Comparison of ENCODE assay signal across 29 cellular contexts in the genomic region with DNA sequence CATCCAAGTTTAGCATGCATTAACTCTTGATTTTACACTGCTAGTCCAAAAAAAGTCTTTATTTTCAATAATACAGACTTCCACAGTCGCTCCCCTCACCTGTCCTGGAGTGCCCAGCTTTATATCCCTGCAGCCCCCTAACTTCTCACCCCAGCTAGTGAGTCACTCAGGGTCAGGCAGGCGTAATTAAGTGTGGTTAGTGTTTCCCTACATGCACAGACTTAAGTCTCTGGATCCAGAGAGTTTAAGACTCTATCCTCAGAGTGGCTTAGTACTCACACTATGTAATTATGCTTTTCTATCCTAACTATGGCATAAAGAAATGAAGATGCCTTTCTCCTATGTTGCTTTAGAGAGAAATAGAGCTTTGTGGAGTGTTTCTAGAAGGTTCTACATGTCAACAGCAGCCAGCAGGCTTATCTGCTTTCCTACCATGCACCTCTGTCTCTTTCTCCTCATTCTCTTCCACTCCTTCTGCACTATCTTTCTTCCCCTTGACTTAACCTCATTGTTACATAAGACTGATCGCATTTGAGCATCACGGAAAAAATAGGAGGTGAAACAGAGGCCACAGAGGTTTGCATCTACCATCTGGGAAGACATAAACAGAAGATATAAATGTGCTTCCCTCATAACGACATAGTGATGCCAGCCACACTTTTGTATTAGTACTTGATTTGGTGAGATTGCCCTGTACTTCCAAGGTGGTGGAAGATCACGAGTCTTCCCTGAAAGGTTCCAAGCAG. TPM values are rescaled to one million over a fixed set of nuclear protein-coding genes. Genes with fewer than 3 reads are reported as not detected.
A peak's percentile ranks its signal among the peaks of the same experiment; 100 is the strongest.
DNase-seq lines count a peak whose midpoint lies in the region; ATAC-seq, FAIRE-seq and TF ChIP-seq lines count a peak whose summit lies in the region.
"Had no signal": no experiment of that assay in that cellular context is flagged by ENCODE, and none has a peak within 500 bp of the region (broad histone marks: within the 10 kb centered on the region; RNA-seq: fewer than 3 reads in every experiment).

No MANE protein-coding gene starts in this region.

- ATAC-seq in GM19351 (IDR thresholded peaks at IDR 0.05; ENCODE audit: unreplicated experiment) = no peak
- ATAC-seq: activated CD4-positive, CD25-positive, alpha-beta regulatory T cell treated with anti-CD3 and anti-CD28 coated beads, Interleukin-2, amount 50 U/mL, for 24 hours; heart right ventricle; sciatic nerve; T-cell had no signal

- no peak for TF ChIP-seq CTCF in mammary epithelial cell (conservative IDR thresholded peaks at IDR 0.05 in 1 of 2, IDR thresholded peaks at IDR 0.05 in 1 of 2; ENCODE audit: extremely low read depth in 1 of 2, insufficient read depth in 1 of 2, low read depth in 1 of 2, low read length in 2 of 2)
- no peak for TF ChIP-seq CTCF in MCF 10A (IDR thresholded peaks at IDR 0.05; ENCODE audit: unreplicated experiment)
- no peak for TF ChIP-seq CTCF in OCI-LY3 (IDR thresholded peaks at IDR 0.05; ENCODE audit: low read depth, low read length)
- no peak for TF ChIP-seq CTCF in H1 (IDR thresholded peaks at IDR 0.05; ENCODE audit: control extremely low read depth in 1 of 3, insufficient read depth in 1 of 3, low read depth in 1 of 3, low read length in 3 of 3)
- no peak for TF ChIP-seq CTCF in retinal pigment epithelial cell (conservative IDR thresholded peaks at IDR 0.05; ENCODE audit: low read depth, low read length)

- peak overlapping the region; percentile 26 for H4K91ac ChIP-seq in H1 (replicated peaks; ENCODE audit: insufficient read length, low read length)

- H2BK5ac ChIP-seq in H1 (ENCODE audit: low read depth, low read length) = no peak overlapping the region; the same call in 1 of the 2 replicates

- no peaks in the 10 kb centered on the region for H3K27me3 ChIP-seq in mammary epithelial cell (ENCODE audit: insufficient read depth, low read length)
- no peaks in the 10 kb centered on the region for H3K27me3 ChIP-seq in OCI-LY3 (ENCODE audit: low read depth, low read length)
- no peaks in the 10 kb centered on the region for H3K27me3 ChIP-seq in H1 (replicated peaks in 1 of 4; ENCODE audit: control insufficient read depth in 3 of 4, extremely low read depth in 1 of 4, insufficient read depth in 3 of 4, low read length in 3 of 4)
- H3K27me3 ChIP-seq: breast epithelium, MG63, transverse colon had no signal

- H3K9me3 ChIP-seq in mammary epithelial cell (replicated peaks; ENCODE audit: insufficient read depth, low read length) = no peaks in the 10 kb centered on the region
- H3K9me3 ChIP-seq in OCI-LY3 (ENCODE audit: insufficient read depth, low read length) = peaks cover 4% of the 10 kb centered on the region; the same call in 1 of the 2 replicates
- H3K9me3 ChIP-seq in H1 (ENCODE audit: insufficient read depth in 2 of 2, low read depth in 1 of 2, low read length in 1 of 2) = no peaks in the 10 kb centered on the region
- H3K9me3 ChIP-seq: breast epithelium, heart right ventricle, MG63, transverse colon had no signal

- no peak for TF ChIP-seq EP300 in H1 (IDR thresholded peaks at IDR 0.05; ENCODE audit: borderline replicate concordance in 1 of 2, low read depth in 2 of 2, low read length in 2 of 2)

- H3K27ac ChIP-seq in mammary epithelial cell (ENCODE audit: insufficient read depth, low read depth, low read length) (no peak overlapping the region), OCI-LY3 (ENCODE audit: low read length) (no peak overlapping the region), H1 (ENCODE audit: low read depth, low read length) (no peak overlapping the region)
- H3K27ac ChIP-seq: breast epithelium, heart right ventricle, transverse colon had no signal

- H3K27ac Mint-ChIP-seq in MCF 10A (ENCODE audit: low read depth, unreplicated experiment) = no peak overlapping the region
- H3K27ac Mint-ChIP-seq: activated CD4-positive, alpha-beta memory T cell treated with anti-CD3 and anti-CD28 coated beads for 36 hours; activated naive CD4-positive, alpha-beta T cell treated with anti-CD3 and anti-CD28 coated beads, Interleukin-2, amount 10 ng/mL, durations not matched to agents 7 days and 5 days; IgD-negative memory B cell; T-cell had no signal

- CTCF ChIA-PET in mammary epithelial cell (lab: Charles Lee; ENCODE audit: low non-redundant PET) (no interaction called here), MCF 10A (lab: Yijun Ruan, JAX) (interaction anchor here (0.6 to 1.0 kb wide), 2 partner anchors 28 to 389 kb away, joined by 3 read pairs; no protein-coding TSS in a partner anchor), H1 (lab: Charles Lee; ENCODE audit: partially characterized antibody) (interaction anchor here (1.0 to 1.6 kb wide), 5 partner anchors 9 to 371 kb away, joined by 3 to 7 read pairs (median 4); a partner anchor contains a TSS)

- BruUV-seq in mammary epithelial cell (replicated peaks; lab: Mats Ljungman, UMichigan) = no TSS peak
- BruUV-seq in MCF 10A (replicated peaks; lab: Mats Ljungman, UMichigan) = no TSS peak

- peak overlapping the region; percentile 91; the same call in 1 of the 2 replicates for H2BK12ac ChIP-seq in H1 (ENCODE audit: low read depth, low read length)

- in situ Hi-C loops in mammary epithelial cell (cut with MboI; ENCODE audit: low sequenced_read_pairs in 2 of 2) = loop anchor here in 1 of 2 donors (25.0 kb wide), 1 partner anchor 672 kb away; no protein-coding TSS in a partner anchor

- no peaks in the 10 kb centered on the region for H3K23me2 ChIP-seq in H1 (ENCODE audit: low read depth, low read length)

- H2BK15ac ChIP-seq in H1 (ENCODE audit: low read length) = no peak overlapping the region

- no peaks in the 10 kb centered on the region for H3K9me3 Mint-ChIP-seq in MCF 10A (ENCODE audit: unreplicated experiment)
- H3K9me3 Mint-ChIP-seq: activated CD4-positive, alpha-beta memory T cell treated with anti-CD3 and anti-CD28 coated beads for 36 hours; activated naive CD4-positive, alpha-beta T cell treated with anti-CD3 and anti-CD28 coated beads, Interleukin-2, amount 10 ng/mL, durations not matched to agents 7 days and 5 days; T-cell had no signal

- H3K23ac ChIP-seq in H1 (ENCODE audit: insufficient read length) = no peak overlapping the region

- intact Hi-C loops in mammary epithelial cell (cut with micrococcal nuclease) (no loop called here), MCF 10A (cut with micrococcal nuclease) (no loop called here)

- H3K4me3 ChIP-seq in mammary epithelial cell (replicated peaks in 1 of 3; ENCODE audit: insufficient read depth in 1 of 3, low read depth in 2 of 3, low read length in 3 of 3) = no peak overlapping the region
- H3K4me3 ChIP-seq in OCI-LY3 (ENCODE audit: low read length) = no peak overlapping the region
- no peak overlapping the region for H3K4me3 ChIP-seq in H1 (ENCODE audit: extremely low read depth in 1 of 4, insufficient read depth in 2 of 4, low read depth in 3 of 4, low read length in 4 of 4)
- no peak overlapping the region for H3K4me3 ChIP-seq in retinal pigment epithelial cell (ENCODE audit: low read length)
- H3K4me3 ChIP-seq: breast epithelium, heart right ventricle, MG63, transverse colon had no signal

- H3K36me3 Mint-ChIP-seq in MCF 10A (ENCODE audit: insufficient read depth, unreplicated experiment) = no peaks in the 10 kb centered on the region
- H3K36me3 Mint-ChIP-seq: activated CD4-positive, alpha-beta memory T cell treated with anti-CD3 and anti-CD28 coated beads for 36 hours; activated naive CD4-positive, alpha-beta T cell treated with anti-CD3 and anti-CD28 coated beads, Interleukin-2, amount 10 ng/mL, durations not matched to agents 7 days and 5 days; IgD-negative memory B cell; T-cell had no signal

- no peak overlapping the region for H4K5ac ChIP-seq in H1 (ENCODE audit: insufficient read length, low read depth, low read length)

- peak overlapping the region; percentile 48; the same call in 1 of the 2 replicates for H2BK20ac ChIP-seq in H1 (ENCODE audit: low read length)

- POLR2A ChIA-PET in MCF 10A (lab: Yijun Ruan, JAX) = interaction anchor here (5.2 kb wide), 1 partner anchor 35 kb away, joined by 40 read pairs; a partner anchor contains a TSS
- POLR2A ChIA-PET in H1 (lab: Charles Lee; ENCODE audit: partially characterized antibody) = interaction anchor here (1.0 to 6.4 kb wide), 8 partner anchors 7 to 39 kb away, joined by 3 to 116 read pairs (median 6); a partner anchor contains a TSS

- H3K56ac ChIP-seq in H1 (replicated peaks; ENCODE audit: insufficient read length, low read depth, low read length) = no peak overlapping the region

- no peak overlapping the region for H3K9ac ChIP-seq in mammary epithelial cell (ENCODE audit: insufficient read depth, low read length)
- H3K9ac ChIP-seq in OCI-LY3 (ENCODE audit: low read length) = no peak overlapping the region
- no peak overlapping the region for H3K9ac ChIP-seq in H1 (replicated peaks in 1 of 4; ENCODE audit: extremely low read depth in 1 of 4, low read depth in 3 of 4, low read length in 3 of 4)

- H3K27me3 Mint-ChIP-seq in MCF 10A (ENCODE audit: insufficient read depth, unreplicated experiment) = no peaks in the 10 kb centered on the region
- H3K27me3 Mint-ChIP-seq: IgD-negative memory B cell, T-cell had no signal

- dilution Hi-C loops in mammary epithelial cell (cut with HindIII; ENCODE audit: low sequenced_read_pairs) = no loop called here

- no peak overlapping the region for H3K14ac ChIP-seq in H1 (ENCODE audit: insufficient read length)

- H4K20me1 ChIP-seq in mammary epithelial cell (ENCODE audit: insufficient read depth, low read length) = no peaks in the 10 kb centered on the region
- H4K20me1 ChIP-seq in OCI-LY3 (ENCODE audit: insufficient read depth, low read length) = no peaks in the 10 kb centered on the region
- no peaks in the 10 kb centered on the region for H4K20me1 ChIP-seq in H1 (replicated peaks in 1 of 2; ENCODE audit: control insufficient read depth in 1 of 2, insufficient read depth in 2 of 2, low read length in 2 of 2)

- no peak for TF ChIP-seq POLR2A in H1 (IDR thresholded peaks at IDR 0.05; ENCODE audit: control extremely low read depth in 1 of 2, low read depth in 2 of 2, low read length in 2 of 2)

- no peaks in the 10 kb centered on the region for H3K4me1 Mint-ChIP-seq in MCF 10A (ENCODE audit: insufficient read depth, unreplicated experiment)
- H3K4me1 Mint-ChIP-seq: activated naive CD4-positive, alpha-beta T cell treated with anti-CD3 and anti-CD28 coated beads, Interleukin-2, amount 10 ng/mL, durations not matched to agents 7 days and 5 days; T-cell had no signal

- H4K8ac ChIP-seq in H1 (ENCODE audit: extremely low read depth, insufficient read depth, low read length) = no peak overlapping the region

- FAIRE-seq in H1 (lab: Jason Lieb, UNC) = no peak
- FAIRE-seq: G401.6, GM18507 had no signal

- peak overlapping the region; percentile 88 for H2AK5ac ChIP-seq in H1 (ENCODE audit: low read depth, low read length)

- H3K4me1 ChIP-seq in mammary epithelial cell (ENCODE audit: insufficient read depth, low read length) (peaks cover 30% of the 10 kb centered on the region), OCI-LY3 (ENCODE audit: low read length) (peaks cover 12% of the 10 kb centered on the region), H1 (replicated peaks in 1 of 4; ENCODE audit: control insufficient read depth in 3 of 4, insufficient read depth in 4 of 4, low read length in 3 of 4) (peaks cover 0 to 36% (median 14%) of the 10 kb centered on the region in 4 experiments; a peak in 5 of 7 replicates)
- H3K4me1 ChIP-seq: breast epithelium, heart right ventricle had no signal

- H3K4me3 Mint-ChIP-seq in MCF 10A (ENCODE audit: unreplicated experiment) = no peak overlapping the region
- H3K4me3 Mint-ChIP-seq: activated CD4-positive, alpha-beta memory T cell treated with anti-CD3 and anti-CD28 coated beads for 36 hours; activated naive CD4-positive, alpha-beta T cell treated with anti-CD3 and anti-CD28 coated beads, Interleukin-2, amount 10 ng/mL, durations not matched to agents 7 days and 5 days; IgD-negative memory B cell; T-cell had no signal

- DNase-seq in mammary epithelial cell = peak; percentile 9
- DNase-seq in MCF 10A (ENCODE audit: unreplicated experiment) = no peak
- no peak for DNase-seq in H1 (ENCODE audit: low read depth in 1 of 2, low spot score in 2 of 2)
- peak; percentile 63 for DNase-seq in retinal pigment epithelial cell (ENCODE audit: low read depth)
- no peak for DNase-seq in NCI-H187 (lab: John Stamatoyannopoulos, UW)
- DNase-seq in SK-N-DZ (ENCODE audit: low spot score) = no peak
- DNase-seq: activated CD4-positive, alpha-beta memory T cell treated with anti-CD3 and anti-CD28 coated beads for 36 hours; activated CD8-positive, alpha-beta memory T cell treated with anti-CD3 and anti-CD28 coated beads, Interleukin-2, amount 50 U/mL, for 48 hours; activated naive CD4-positive, alpha-beta T cell treated with anti-CD3 and anti-CD28 coated beads, Interleukin-2, amount 10 ng/mL, durations not matched to agents 7 days and 5 days; amniotic stem cell; DMS153; heart right ventricle; MG63; NCI-H1436; NCI-H345; NCI-H82; SHP77; stimulated activated CD4-positive, alpha-beta T cell treated with anti-CD3 and anti-CD28 coated beads, Interleukin-12 subunit alpha, Interleukin-12 subunit beta, amount 100 ng/mL, for 4 hours; stimulated activated CD4-positive, alpha-beta T cell treated with anti-CD3 and anti-CD28 coated beads, Interleukin-4, amount 100 ng/mL, for 1 hour; T-cell; transverse colon had no signal

- peak overlapping the region; percentile 33; the same call in 1 of the 2 replicates for H3K18ac ChIP-seq in H1 (ENCODE audit: extremely low read depth, low read length)

- no peaks in the 10 kb centered on the region for H3K79me1 ChIP-seq in H1 (ENCODE audit: low read depth, low read length)

- no peak overlapping the region for H3K4me2 ChIP-seq in mammary epithelial cell (ENCODE audit: insufficient read depth, low read depth, low read length)
- H3K4me2 ChIP-seq in OCI-LY3 (ENCODE audit: low read length) = no peak overlapping the region
- no peak overlapping the region for H3K4me2 ChIP-seq in H1 (ENCODE audit: insufficient read depth in 1 of 2, low read depth in 2 of 2, low read length in 2 of 2)

- H3K4ac ChIP-seq in H1 (replicated peaks; ENCODE audit: insufficient read length, low read depth, low read length) = no peak overlapping the region

- 78% methylated on average over 6 of the region's 6 CpGs for WGBS in mammary epithelial cell (ENCODE audit: low coverage, missing lambda C conversion rate)
- 79% methylated on average over 6 of the region's 6 CpGs; no CpG with 5 or more reads in 1 of the 2 experiments for WGBS in H1 (ENCODE audit: extremely low coverage in 1 of 2, insufficient coverage in 1 of 2, insufficient read length in 1 of 2, insufficient replicate concordance in 2 of 2, low coverage in 1 of 2, low lambda C conversion rate in 2 of 2, missing lambda C conversion rate in 1 of 2), 2 experiments

- H3K79me2 ChIP-seq in mammary epithelial cell (ENCODE audit: insufficient read depth, low read length) (no peaks in the 10 kb centered on the region), OCI-LY3 (ENCODE audit: low read length) (no peaks in the 10 kb centered on the region), H1 (ENCODE audit: control insufficient read depth in 1 of 2, insufficient read depth in 2 of 2, low read length in 2 of 2) (no peaks in the 10 kb centered on the region)

- peak overlapping the region; percentile 41 for H2BK120ac ChIP-seq in H1 (replicated peaks; ENCODE audit: low read depth, low read length)

- TF ChIP-seq RAD21 in H1 (IDR thresholded peaks at IDR 0.05 in 1 of 2, conservative IDR thresholded peaks at IDR 0.05 in 1 of 2; ENCODE audit: low read depth in 2 of 2, low read length in 2 of 2) = no peak

- H2AFZ ChIP-seq in mammary epithelial cell (ENCODE audit: low read depth, low read length) = peak overlapping the region; percentile 38
- H2AFZ ChIP-seq in OCI-LY3 (ENCODE audit: low read depth, low read length) = 0 out of 2 replicates have a peak overlapping the region, but pooled peaks have one; percentile 2
- no peak overlapping the region for H2AFZ ChIP-seq in H1 (ENCODE audit: low read length)

- H3K36me3 ChIP-seq in mammary epithelial cell (ENCODE audit: insufficient read depth, low read length) (no peaks in the 10 kb centered on the region), OCI-LY3 (replicated peaks; ENCODE audit: low read depth, low read length) (no peaks in the 10 kb centered on the region), H1 (ENCODE audit: control insufficient read depth in 2 of 4, insufficient read depth in 4 of 4, low read length in 3 of 4) (no peaks in the 10 kb centered on the region)
- H3K36me3 ChIP-seq: breast epithelium, heart right ventricle, MG63, transverse colon had no signal

RNA-seq across cellular contexts. Expression of a gene that starts 34.4 kb away (rescaled TPM):
- total RNA-seq in mammary epithelial cell (10 to 100 TPM; 17.8 to 34.3 TPM), MCF 10A (2022) (21.7 and 28.0 TPM in 2 replicates)
- polyA plus RNA-seq in mammary epithelial cell (14.4 TPM), H1 (2011; rRNA removed) (51.7 and 51.9 TPM in 2 replicates)
- polyA minus RNA-seq in mammary epithelial cell = 4.2 TPM
- 75.1 and 84.1 TPM in 2 replicates for total RNA-seq in H1 (2021; fragmentation: NEBNext Ultra II Directional; extraction: Animal tissue kit (Norgen Biotek cat#: 25700))
- 72.2 TPM for polyA plus RNA-seq in H1 (2011; cell fraction: cytosol; rRNA removed)
- polyA plus RNA-seq in H1 (2011; cell fraction: nucleus; rRNA removed) = 34.9 TPM
- polyA plus RNA-seq in H1 (2012, experiment 1 of 2) = 36.3 to 78.2 TPM (median 46.2 TPM) in 4 replicates
- 9.9 TPM for polyA plus RNA-seq in H1 (2012, experiment 2 of 2)
- polyA plus RNA-seq in H1 (2013, experiment 1 of 2) = 67.2 TPM
- 64.9 TPM for polyA plus RNA-seq in H1 (2013, experiment 2 of 2)
- polyA minus RNA-seq in H1 (2011; rRNA and poly(A)+ RNA removed) = 24.8 TPM in 2 replicates
- polyA minus RNA-seq in H1 (2011; cell fraction: cytosol; rRNA and poly(A)+ RNA removed) = 61.7 TPM
- polyA minus RNA-seq in H1 (2011; cell fraction: nucleus; rRNA and poly(A)+ RNA removed) = 82.8 TPM
- 52.4 and 54.7 TPM in 2 replicates for polyA plus RNA-seq in SK-N-DZ (2014; cell fraction: cytosol; rRNA removed)
- polyA plus RNA-seq in SK-N-DZ (2014; cell fraction: nucleus; rRNA removed) = 19.4 and 33.2 TPM in 2 replicates

Comparison
In these comparisons a context has a peak if more than half of its experiments do, and no peak if none do; other contexts are left out.
1. DNase-seq: peak in mammary epithelial cell (single experiment) and retinal pigment epithelial cell (single experiment); none in MCF 10A (single experiment), H1 (0 of 2), NCI-H187 (0 of 2) and SK-N-DZ (single experiment).